In the genomic region with DNA sequence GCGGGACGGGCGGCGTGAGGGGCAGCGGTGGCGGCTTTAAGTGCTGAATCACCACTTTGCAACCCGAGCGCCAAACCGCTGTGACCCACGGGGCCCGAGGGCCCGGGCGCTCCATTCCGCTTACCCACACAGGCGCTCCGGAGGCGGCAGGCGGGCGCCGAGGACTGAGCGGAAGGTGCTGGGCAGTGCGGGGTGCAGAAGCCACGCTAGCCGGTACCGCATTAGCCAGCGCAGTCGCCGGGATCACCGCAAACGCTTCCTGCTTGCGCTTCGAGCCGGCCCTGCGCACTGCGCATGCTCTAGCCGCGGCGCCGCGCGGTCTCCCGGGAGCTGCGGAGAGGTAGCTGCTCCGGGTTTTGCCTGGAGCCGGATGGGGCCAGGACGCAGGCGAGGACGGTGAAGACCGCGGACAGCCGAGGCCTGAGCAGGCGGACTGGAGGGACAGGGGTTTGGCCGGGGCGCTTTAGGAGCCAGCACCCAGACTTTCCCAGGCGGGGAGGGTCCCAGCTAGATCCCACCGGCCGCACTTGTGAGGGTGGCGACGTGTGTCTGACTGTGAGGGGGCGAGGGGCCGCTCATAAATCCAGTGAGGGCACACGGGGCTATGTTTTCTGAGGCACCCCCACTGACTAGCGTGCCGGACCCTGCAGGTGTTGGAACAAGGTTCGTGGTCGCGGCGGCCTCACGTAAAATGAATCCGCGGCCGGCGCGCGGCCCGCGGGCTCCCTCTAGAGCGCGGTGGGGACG, we compare ENCODE assay signal across 8 cellular contexts. TPM values are rescaled to one million over a fixed set of nuclear protein-coding genes. Genes with fewer than 3 reads are reported as not detected.
DNase-seq lines count a peak whose midpoint lies in the region; ATAC-seq and TF ChIP-seq lines count a peak whose summit lies in the region.

A gene (minus strand): TSS at position 296 of the 747 bp plus-strand sequence. CDS start 74 bp downstream, at position 222.

- H3K9me2 ChIP-seq in GM23248 (ENCODE audit: insufficient read depth) = no peaks in the 10 kb centered on the region

- H3K27me3 Mint-ChIP-seq in activated naive CD4-positive, alpha-beta T cell treated with anti-CD3 and anti-CD28 coated beads, Interleukin-2, amount 10 ng/mL, durations not matched to agents 7 days and 5 days = no peaks in the 10 kb centered on the region

- WGBS in GM23248 (ENCODE audit: low coverage in 1 of 2, low lambda C conversion rate in 2 of 2, missing lambda C conversion rate in 2 of 2), 2 experiments = 1% methylated on average over 71 to 77 of the region's 80 CpGs
- 0% methylated on average over 74 of the region's 80 CpGs; no CpG with 5 or more reads in 1 of the 2 donors for WGBS in testis, 2 donors

- H3K79me2 ChIP-seq in GM23248 (ENCODE audit: insufficient read depth) = peaks cover 45% of the 10 kb centered on the region

- H3K27me3 ChIP-seq in GM23248 (replicated peaks; ENCODE audit: insufficient read depth) (no peaks in the 10 kb centered on the region), testis (no peaks in the 10 kb centered on the region)

- peaks cover 30% of the 10 kb centered on the region for H3K4me1 ChIP-seq in GM23248 (ENCODE audit: insufficient read depth)
- H3K4me1 ChIP-seq in testis = peaks cover 3% of the 10 kb centered on the region

- in situ Hi-C loops in G401 (cut with HindIII; ENCODE audit: low sequenced_read_pairs) (no loop called here), GM23248 (cut with MboI) (no loop called here)

- H3K9ac ChIP-seq in GM23248 = peak within 1 kb of the TSS; percentile 96
- peak within 1 kb of the TSS; percentile 78 for H3K9ac ChIP-seq in SK-N-MC (ENCODE audit: insufficient read length)

- no peaks in the 10 kb centered on the region; the same call in 1 of the 2 replicates for H4K20me1 ChIP-seq in GM23248 (ENCODE audit: insufficient read depth)

- peak; percentile 96 for ATAC-seq in omental fat pad (ENCODE audit: low FRiP score)

- H3K36me3 ChIP-seq in GM23248 (ENCODE audit: low read depth) (no peaks in the 10 kb centered on the region), SK-N-MC (ENCODE audit: insufficient read depth, low read length) (no peaks in the 10 kb centered on the region), testis (ENCODE audit: low read depth, missing control alignments) (no peaks in the 10 kb centered on the region)

- intact Hi-C loops in testis (cut with DNase I; ENCODE audit: low total_unique reads) = loop anchor here (10.0 kb wide), 1 partner anchor 59 kb away; no protein-coding TSS in a partner anchor

- peak within 1 kb of the TSS; percentile 95 for H2AFZ ChIP-seq in GM23248

- H3K27ac ChIP-seq in GM23248 (peak within 1 kb of the TSS; percentile 92), SK-N-MC (no peak within 1 kb of the TSS), testis (peak within 1 kb of the TSS; percentile 85 to 95)

- H3K27ac Mint-ChIP-seq in activated naive CD4-positive, alpha-beta T cell treated with anti-CD3 and anti-CD28 coated beads, Interleukin-2, amount 10 ng/mL, durations not matched to agents 7 days and 5 days = peak within 1 kb of the TSS; percentile 89

- DNase-seq in G401 (ENCODE audit: low spot score) (peak; percentile 80), GM23248 (peak; percentile 97), SK-N-MC (ENCODE audit: low read depth, low spot score) (no peak), globus pallidus (ENCODE audit: low spot score) (peak; percentile 74), omental fat pad (ENCODE audit: low spot score) (peak; percentile 58), testis (peak; percentile 89)
- DNase-seq in activated naive CD4-positive, alpha-beta T cell treated with anti-CD3 and anti-CD28 coated beads, Interleukin-2, amount 10 ng/mL, durations not matched to agents 7 days and 5 days = peak; percentile 88

- peaks cover 34% of the 10 kb centered on the region for H3K4me1 Mint-ChIP-seq in activated naive CD4-positive, alpha-beta T cell treated with anti-CD3 and anti-CD28 coated beads, Interleukin-2, amount 10 ng/mL, durations not matched to agents 7 days and 5 days

- H3K4me3 ChIP-seq in GM23248 (peak within 1 kb of the TSS; percentile 85), SK-N-MC (peak within 1 kb of the TSS; percentile 88), testis (peak within 1 kb of the TSS; percentile 92 to 98)

- CTCF ChIA-PET in activated naive CD4-positive, alpha-beta T cell treated with anti-CD3 and anti-CD28 coated beads, Interleukin-2, amount 10 ng/mL, durations not matched to agents 7 days and 5 days (lab: Charles Lee) = interaction anchor here (0.6 to 8.6 kb wide), 8 partner anchors 15 to 307 kb away, joined by 3 to 98 read pairs (median 3); a partner anchor contains a TSS

- peaks cover 8% of the 10 kb centered on the region for H3K36me3 Mint-ChIP-seq in activated naive CD4-positive, alpha-beta T cell treated with anti-CD3 and anti-CD28 coated beads, Interleukin-2, amount 10 ng/mL, durations not matched to agents 7 days and 5 days

- H3K4me3 Mint-ChIP-seq in activated naive CD4-positive, alpha-beta T cell treated with anti-CD3 and anti-CD28 coated beads, Interleukin-2, amount 10 ng/mL, durations not matched to agents 7 days and 5 days = peak within 1 kb of the TSS; percentile 81

- TF ChIP-seq CTCF in LNCAP (IDR thresholded peaks at IDR 0.05) (peak; percentile 84), omental fat pad (IDR thresholded peaks at IDR 0.05) (peak in 1 of 3 donors; percentile 7), testis (IDR thresholded peaks at IDR 0.05) (peak in 2 of 3 experiments; percentile 61 to 63)

- H3K4me2 ChIP-seq in GM23248 (ENCODE audit: unreplicated experiment) = peak within 1 kb of the TSS; percentile 92

- no peak for TF ChIP-seq POLR2A in testis (IDR thresholded peaks at IDR 0.05)

- H3F3A ChIP-seq in GM23248 (ENCODE audit: insufficient read depth) = peaks cover 31% of the 10 kb centered on the region

- H3K9me3 ChIP-seq in GM23248 (ENCODE audit: low read depth) = no peaks in the 10 kb centered on the region
- H3K9me3 ChIP-seq in SK-N-MC (ENCODE audit: low read depth, low read length) = no peaks in the 10 kb centered on the region
- H3K9me3 ChIP-seq in testis = no peaks in the 10 kb centered on the region

- no peaks in the 10 kb centered on the region for H3K9me3 Mint-ChIP-seq in activated naive CD4-positive, alpha-beta T cell treated with anti-CD3 and anti-CD28 coated beads, Interleukin-2, amount 10 ng/mL, durations not matched to agents 7 days and 5 days

RNA-seq across cellular contexts. Expression of the gene that starts here (rescaled TPM):
- total RNA-seq in G401 (2014; rRNA removed; shearing (Covaris generic)) = 30.3 and 45.0 TPM in 2 replicates
- 22.8 and 26.4 TPM in 2 replicates for total RNA-seq in GM23248 (2014; rRNA removed; shearing (Covaris generic))
- polyA plus RNA-seq in GM23248 (2016; fragmentation: Nextera tagmentation; extraction: Ambion mirVana) = 18.6 and 19.6 TPM in 2 replicates
- 10 to 100 TPM; 17.4 to 42.7 (median 21.8) TPM for total RNA-seq in omental fat pad
- total RNA-seq in testis = 10 to 100 TPM; 28.4 to 31.1 TPM
- polyA plus RNA-seq in testis (ENCODE audit: insufficient read depth, low read depth, low replicate concordance) = 78.2 TPM
